In the genomic region with DNA sequence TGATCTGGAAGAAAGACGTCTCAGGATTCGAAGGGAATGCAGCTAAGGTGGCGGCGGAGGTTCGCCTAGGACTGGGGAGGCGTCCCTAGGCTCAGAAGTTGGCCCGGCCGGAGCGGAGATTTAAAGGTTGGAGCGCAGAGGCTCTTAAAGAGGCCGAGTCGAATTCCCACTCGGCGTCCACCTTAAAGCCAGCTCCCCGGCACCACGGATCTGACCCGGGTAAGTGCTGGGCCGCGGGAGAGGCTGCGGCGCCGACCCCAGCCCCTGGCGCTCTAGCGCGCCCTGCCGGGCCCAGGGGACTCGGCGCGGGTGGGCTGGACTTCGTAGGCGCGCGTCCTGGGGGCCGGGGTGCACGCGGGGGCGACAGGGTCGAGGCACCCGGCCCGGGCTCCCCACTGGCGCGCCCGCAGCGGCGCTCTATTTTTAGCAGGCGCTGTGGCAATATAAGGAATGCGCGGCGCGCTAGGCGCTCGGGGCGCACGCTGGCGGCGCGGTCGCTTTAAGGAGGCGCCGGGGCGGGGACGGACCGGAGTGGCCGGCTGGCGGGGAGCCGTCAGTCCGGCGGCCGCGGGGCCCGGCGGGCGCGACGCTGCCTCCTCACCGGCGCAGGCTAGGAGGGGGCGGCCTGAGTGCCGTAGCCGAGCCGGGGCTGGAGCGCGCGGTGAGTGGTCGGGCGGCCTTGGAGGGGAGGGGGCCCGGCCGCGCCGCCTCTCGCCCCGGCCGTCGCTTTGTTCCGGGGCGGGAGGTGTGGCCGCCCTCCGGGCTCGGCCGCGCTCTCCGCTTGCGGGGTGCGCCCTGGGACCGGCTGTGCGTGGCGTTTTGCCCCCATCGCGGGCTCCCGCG, we compare ENCODE assay signal across 8 cellular contexts. TPM values are rescaled to one million over a fixed set of nuclear protein-coding genes. Genes with fewer than 3 reads are reported as not detected.
DNase-seq lines count a peak whose midpoint lies in the region; ATAC-seq, FAIRE-seq and TF ChIP-seq lines count a peak whose summit lies in the region.

A gene (plus strand): TSS at position 473 of the 843 bp plus-strand sequence. CDS start 24,305 bp downstream, outside the sequence.

- no peak for ATAC-seq in HG03520 (IDR thresholded peaks at IDR 0.05; ENCODE audit: unreplicated experiment)
- no peak for ATAC-seq in GM21526 (IDR thresholded peaks at IDR 0.05; ENCODE audit: low FRiP score, unreplicated experiment)

- peak; percentile 38 for TF ChIP-seq CTCF in D721Med (IDR thresholded peaks at IDR 0.05; ENCODE audit: insufficient read depth, missing control alignments)
- TF ChIP-seq CTCF in mammary epithelial cell (conservative IDR thresholded peaks at IDR 0.05 in 1 of 2, IDR thresholded peaks at IDR 0.05 in 1 of 2; ENCODE audit: extremely low read depth in 1 of 2, insufficient read depth in 1 of 2, low read depth in 1 of 2, low read length in 2 of 2), result peak in 1 of 2 donors; percentile 37

- peak within 1 kb of the TSS; percentile 87 for H3K27ac ChIP-seq in SJSA1
- H3K27ac ChIP-seq in mammary epithelial cell (ENCODE audit: insufficient read depth, low read depth, low read length), result peak within 1 kb of the TSS; percentile 23
- peak within 1 kb of the TSS; percentile 88 for H3K27ac ChIP-seq in rectal smooth muscle tissue (ENCODE audit: low read depth, low read length)

- H3K79me2 ChIP-seq in mammary epithelial cell (ENCODE audit: insufficient read depth, low read length), result no peaks in the 10 kb centered on the region

- 2% methylated on average over 17 of the region's 111 CpGs for WGBS in mammary epithelial cell (ENCODE audit: low coverage, missing lambda C conversion rate)

- no TSS peak for BruUV-seq in mammary epithelial cell (replicated peaks; lab: Mats Ljungman, UMichigan)

- H3K9me3 ChIP-seq in SJSA1 (replicated peaks) (no peaks in the 10 kb centered on the region), mammary epithelial cell (replicated peaks; ENCODE audit: insufficient read depth, low read length) (no peaks in the 10 kb centered on the region), iPS-15b (ENCODE audit: control insufficient read depth, insufficient read depth, low read length) (no peaks in the 10 kb centered on the region)

- no peaks in the 10 kb centered on the region for H4K20me1 ChIP-seq in mammary epithelial cell (ENCODE audit: insufficient read depth, low read length)

- H3K4me3 ChIP-seq in SJSA1 (peak within 1 kb of the TSS; percentile 87), mammary epithelial cell (replicated peaks in 1 of 3; ENCODE audit: insufficient read depth in 1 of 3, low read depth in 2 of 3, low read length in 3 of 3) (peak within 1 kb of the TSS; percentile 64 to 68 (median 64)), iPS-15b (ENCODE audit: low read depth, low read length) (peak within 1 kb of the TSS; percentile 80), rectal smooth muscle tissue (ENCODE audit: low read length) (peak within 1 kb of the TSS; percentile 64)

- dilution Hi-C loops in mammary epithelial cell (cut with HindIII; ENCODE audit: low sequenced_read_pairs), result no loop called here

- H3K4me2 ChIP-seq in mammary epithelial cell (ENCODE audit: insufficient read depth, low read depth, low read length), result peak within 1 kb of the TSS; percentile 91

- intact Hi-C loops in mammary epithelial cell (cut with micrococcal nuclease), result loop anchor here (1.0 kb wide), 1 partner anchor 34 kb away; no protein-coding TSS in a partner anchor

- FAIRE-seq in D721Med (lab: Jason Lieb, UNC), result no peak

- DNase-seq in D721Med (ENCODE audit: insufficient read length, low spot score) (peak; percentile 42), HuH-7 (ENCODE audit: low spot score) (peak; percentile 71), SJSA1 (ENCODE audit: low read depth in 1 of 2, low spot score in 2 of 2) (peak; percentile 87), mammary epithelial cell (peak; percentile 66)

- H3K9ac ChIP-seq in mammary epithelial cell (ENCODE audit: insufficient read depth, low read length) (peak within 1 kb of the TSS; percentile 43), iPS-15b (ENCODE audit: low read depth, low read length) (peak within 1 kb of the TSS; percentile 87), rectal smooth muscle tissue (ENCODE audit: low read length) (peak within 1 kb of the TSS; percentile 74)

- H3K27me3 ChIP-seq in SJSA1 (replicated peaks) (no peaks in the 10 kb centered on the region), mammary epithelial cell (ENCODE audit: insufficient read depth, low read length) (no peaks in the 10 kb centered on the region), iPS-15b (ENCODE audit: control insufficient read depth, insufficient read depth, low read length) (peaks cover 6% of the 10 kb centered on the region), rectal smooth muscle tissue (ENCODE audit: control insufficient read depth, insufficient read depth, low read length) (no peaks in the 10 kb centered on the region)

- peak within 1 kb of the TSS; percentile 97 for H2AFZ ChIP-seq in mammary epithelial cell (ENCODE audit: low read depth, low read length)

- CTCF ChIA-PET in mammary epithelial cell (lab: Charles Lee; ENCODE audit: low non-redundant PET), result interaction anchor here (0.6 kb wide), 2 partner anchors 9 to 1056 kb away, joined by 4 to 5 read pairs; no protein-coding TSS in a partner anchor

- H3K4me1 ChIP-seq in SJSA1 (replicated peaks), result peaks cover 46% of the 10 kb centered on the region
- H3K4me1 ChIP-seq in mammary epithelial cell (ENCODE audit: insufficient read depth, low read length), result peaks cover 6% of the 10 kb centered on the region
- no peaks in the 10 kb centered on the region for H3K4me1 ChIP-seq in iPS-15b (ENCODE audit: control insufficient read depth, insufficient read depth, low read length)
- peaks cover 4% of the 10 kb centered on the region for H3K4me1 ChIP-seq in rectal smooth muscle tissue (ENCODE audit: control insufficient read depth, insufficient read depth, low read length)

- H3K36me3 ChIP-seq in SJSA1 (peaks cover 44% of the 10 kb centered on the region), mammary epithelial cell (ENCODE audit: insufficient read depth, low read length) (no peaks in the 10 kb centered on the region), iPS-15b (ENCODE audit: control insufficient read depth, insufficient read depth, low read length) (no peaks in the 10 kb centered on the region), rectal smooth muscle tissue (ENCODE audit: control insufficient read depth, insufficient read depth, low read length) (no peaks in the 10 kb centered on the region)

- in situ Hi-C loops in mammary epithelial cell (cut with MboI; ENCODE audit: low sequenced_read_pairs in 2 of 2), result no loop called here

RNA-seq across cellular contexts. Expression of the gene that starts here (rescaled TPM):
- 75.6 and 155 TPM in 2 replicates for total RNA-seq in SJSA1 (2014; rRNA removed; shearing (Covaris generic))
- 10 to 100 TPM; 16.4 to 55.3 TPM for total RNA-seq in mammary epithelial cell
- 14.3 TPM for polyA plus RNA-seq in mammary epithelial cell
- polyA minus RNA-seq in mammary epithelial cell, result 12.7 TPM

Comparison
In these comparisons a context has a peak if more than half of its experiments do, and no peak if none do; other contexts are left out.
1. H3K27ac ChIP-seq: peak in every context shown above with its lines; median percentile 88 in rectal smooth muscle tissue; 87 in SJSA1; 23 in mammary epithelial cell.